In genomic region chr2:133498615-133499585, GRCh38 we compare ENCODE assay signal across 13 cellular contexts.
A peak's percentile ranks its signal among the peaks of the same experiment; 100 is the strongest.
DNase-seq lines count a peak whose midpoint lies in the region; ATAC-seq and TF ChIP-seq lines count a peak whose summit lies in the region.
"Had no signal": no experiment of that assay in that cellular context is flagged by ENCODE, and none has a peak within 500 bp of the region (broad histone marks: within the 10 kb centered on the region; RNA-seq: fewer than 3 reads in every experiment).

No MANE protein-coding gene starts in this region.

- CTCF ChIA-PET in PC-3 (lab: Charles Lee): no interaction called here

- H4K20me1 ChIP-seq in PC-3 (ENCODE audit: low read length): no peaks in the 10 kb centered on the region

- no peaks in the 10 kb centered on the region for H3K79me2 ChIP-seq in PC-3 (ENCODE audit: low read length)

- POLR2A ChIA-PET in PC-3 (lab: Charles Lee; ENCODE audit: unreplicated experiment): no interaction called here

- H3K9me3 ChIP-seq in mucosa of rectum (ENCODE audit: control insufficient read depth in 2 of 2, low read length in 2 of 2): no peaks in the 10 kb centered on the region
- no peaks in the 10 kb centered on the region for H3K9me3 ChIP-seq in PC-3 (ENCODE audit: low read length)

- DNase-seq in PC-3 (no peak), NCI-H345 treated with DMSO at 0.1 percent for 48 hours (lab: John Stamatoyannopoulos, UW; ENCODE audit: unreplicated experiment) (no peak), H7 (no peak), ecto neural progenitor cell (ENCODE audit: low spot score) (no peak)
- DNase-seq: DMS 273 treated with DMSO at 0.1 percent for 48 hours; kidney glomerular epithelial cell; NCI-H524; stimulated activated CD4-positive, alpha-beta T cell treated with anti-CD3 and anti-CD28 coated beads, Interleukin-2, amount 100 ng/mL, for 48 hours had no signal

- no peak for TF ChIP-seq CTCF in PC-3 (conservative IDR thresholded peaks at IDR 0.05; ENCODE audit: low read depth, low read length)

- H3K27me3 ChIP-seq in mucosa of rectum (ENCODE audit: control insufficient read depth in 2 of 2, insufficient read depth in 2 of 2, low read length in 2 of 2): no peaks in the 10 kb centered on the region
- H3K27me3 ChIP-seq in PC-3 (ENCODE audit: low read length): no peaks in the 10 kb centered on the region
- no peaks in the 10 kb centered on the region for H3K27me3 ChIP-seq in H7 (ENCODE audit: control insufficient read depth, insufficient read depth, low read length)

- no peaks in the 10 kb centered on the region for H3K9me2 ChIP-seq in PC-3 (replicated peaks; ENCODE audit: low read length)

- no peak overlapping the region for H2AFZ ChIP-seq in PC-3 (ENCODE audit: low read length)
- H2AFZ ChIP-seq: GM23248 had no signal

- no TSS peak for BruUV-seq in PC-3 (replicated peaks; lab: Mats Ljungman, UMichigan)

- H3K36me3 ChIP-seq in mucosa of rectum (ENCODE audit: control insufficient read depth in 2 of 2, insufficient read depth in 2 of 2, low read length in 2 of 2) (no peaks in the 10 kb centered on the region), PC-3 (ENCODE audit: low read depth, low read length) (no peaks in the 10 kb centered on the region), H7 (replicated peaks; ENCODE audit: control insufficient read depth, insufficient read depth, low read length) (no peaks in the 10 kb centered on the region)

- peak overlapping the region; percentile 46 to 66 for H3K27ac ChIP-seq in mucosa of rectum (ENCODE audit: low read depth in 2 of 2, low read length in 2 of 2)
- no peak overlapping the region for H3K27ac ChIP-seq in PC-3 (ENCODE audit: low read length)
- H3K27ac ChIP-seq: GM23248 had no signal

- H3K9ac ChIP-seq in mucosa of rectum (ENCODE audit: low read depth in 1 of 2, low read length in 2 of 2) (no peak overlapping the region), PC-3 (ENCODE audit: low read length) (no peak overlapping the region)
- H3K9ac ChIP-seq: GM23248 had no signal

- no peak overlapping the region for H3K4me3 ChIP-seq in mucosa of rectum (ENCODE audit: low read length in 2 of 2)
- no peak overlapping the region for H3K4me3 ChIP-seq in PC-3 (ENCODE audit: low read length)
- H3K4me3 ChIP-seq in H7 (ENCODE audit: insufficient read depth, low read depth, low read length): no peak overlapping the region
- H3K4me3 ChIP-seq: GM23248 had no signal

- H3F3A ChIP-seq in PC-3 (ENCODE audit: low read length, unreplicated experiment): no peaks in the 10 kb centered on the region

- intact Hi-C loops in PC-3 (cut with micrococcal nuclease): loop anchor here (10.0 kb wide), 1 partner anchor 346 kb away; no protein-coding TSS in a partner anchor

- H3K4me2 ChIP-seq in PC-3 (ENCODE audit: low read length): no peak overlapping the region

- peaks cover 19 to 21% of the 10 kb centered on the region in 2 donors for H3K4me1 ChIP-seq in mucosa of rectum (ENCODE audit: control insufficient read depth in 2 of 2, insufficient read depth in 2 of 2, low read length in 2 of 2)
- peaks cover 21% of the 10 kb centered on the region for H3K4me1 ChIP-seq in PC-3 (ENCODE audit: insufficient read depth, low read length)

- ATAC-seq in GM18909 (IDR thresholded peaks at IDR 0.05; ENCODE audit: poor library complexity, unreplicated experiment) (peak; percentile 66), HG02588 (IDR thresholded peaks at IDR 0.05; ENCODE audit: unreplicated experiment) (peak; percentile 73), HG03378 (IDR thresholded peaks at IDR 0.05; ENCODE audit: unreplicated experiment) (peak; percentile 71), PC-3 (no peak; the same call in 1 of the 2 replicates)
